11 cellular contexts compared by ENCODE assay signal in genomic region chr5:138944527-138945322, GRCh38.
DNase-seq lines count a peak whose midpoint lies in the region; TF ChIP-seq lines count a peak whose summit lies in the region.
"Had no signal": no experiment of that assay in that cellular context is flagged by ENCODE, and none has a peak within 500 bp of the region (broad histone marks: within the 10 kb centered on the region; RNA-seq: fewer than 3 reads in every experiment).

No MANE protein-coding gene starts in this region.

- 87 to 90% methylated on average over 15 to 23 of the region's 23 CpGs for WGBS in testis, 2 donors

- no peak for TF ChIP-seq CTCF in testis (IDR thresholded peaks at IDR 0.05)

- TF ChIP-seq POLR2A in testis (IDR thresholded peaks at IDR 0.05) = no peak

- intact Hi-C loops in testis (cut with DNase I; ENCODE audit: low total_unique reads) = no loop called here

- H3K27ac ChIP-seq in angular gyrus (ENCODE audit: low read depth, low read length) (peak overlapping the region; percentile 22), layer of hippocampus (ENCODE audit: low read depth, low read length) (peak overlapping the region; percentile 71), substantia nigra (ENCODE audit: low read depth, low read length, poor library complexity, severe bottlenecking) (peak overlapping the region; percentile 67), testis (no peak overlapping the region)
- H3K27ac ChIP-seq: pancreas, SK-N-MC, transverse colon had no signal

- no peaks in the 10 kb centered on the region; the same call in 1 of the 2 replicates for H3K36me3 ChIP-seq in H7 (replicated peaks; ENCODE audit: control insufficient read depth, insufficient read depth, low read length)
- H3K36me3 ChIP-seq in testis (ENCODE audit: low read depth, missing control alignments) = no peaks in the 10 kb centered on the region
- H3K36me3 ChIP-seq: pancreas had no signal

- H3K4me3 ChIP-seq in H7 (ENCODE audit: insufficient read depth, low read depth, low read length) (no peak overlapping the region), testis (no peak overlapping the region)
- H3K4me3 ChIP-seq: pancreas, SK-N-MC, transverse colon had no signal

- no peaks in the 10 kb centered on the region for H3K9me3 ChIP-seq in testis
- H3K9me3 ChIP-seq: pancreas, transverse colon had no signal

- H3K4me1 ChIP-seq in testis = peaks cover 16% of the 10 kb centered on the region
- H3K4me1 ChIP-seq: transverse colon had no signal

- DNase-seq in H7 (peak; percentile 66), substantia nigra (lab: John Stamatoyannopoulos, UW) (no peak), ecto neural progenitor cell (ENCODE audit: low spot score) (no peak), testis (no peak), GDM1 (lab: John Stamatoyannopoulos, UW) (no peak)
- DNase-seq: cortex of kidney, transverse colon had no signal

- H3K27me3 ChIP-seq in H7 (ENCODE audit: control insufficient read depth, insufficient read depth, low read length) (no peaks in the 10 kb centered on the region), layer of hippocampus (ENCODE audit: control insufficient read depth, insufficient read depth, low read length) (no peaks in the 10 kb centered on the region), testis (no peaks in the 10 kb centered on the region)
- H3K27me3 ChIP-seq: pancreas, transverse colon had no signal

Comparison
In these comparisons a context has a peak if more than half of its experiments do, and no peak if none do; other contexts are left out.
1. H3K27ac ChIP-seq: peak in angular gyrus (single experiment), layer of hippocampus (single experiment) and substantia nigra (single experiment); none in testis (0 of 2).